1 cellular context compared by ENCODE assay signal in genomic region chr17:74892013-74892841, GRCh38.
TF ChIP-seq lines count a peak whose summit lies in the region.

No MANE protein-coding gene starts in this region.

TF ChIP-seq in SK-N-SH, 30 proteins besides CTCF, POLR2A, EP300 and RAD21 (continued from another document):
- TF ChIP-seq, protein P1, sequence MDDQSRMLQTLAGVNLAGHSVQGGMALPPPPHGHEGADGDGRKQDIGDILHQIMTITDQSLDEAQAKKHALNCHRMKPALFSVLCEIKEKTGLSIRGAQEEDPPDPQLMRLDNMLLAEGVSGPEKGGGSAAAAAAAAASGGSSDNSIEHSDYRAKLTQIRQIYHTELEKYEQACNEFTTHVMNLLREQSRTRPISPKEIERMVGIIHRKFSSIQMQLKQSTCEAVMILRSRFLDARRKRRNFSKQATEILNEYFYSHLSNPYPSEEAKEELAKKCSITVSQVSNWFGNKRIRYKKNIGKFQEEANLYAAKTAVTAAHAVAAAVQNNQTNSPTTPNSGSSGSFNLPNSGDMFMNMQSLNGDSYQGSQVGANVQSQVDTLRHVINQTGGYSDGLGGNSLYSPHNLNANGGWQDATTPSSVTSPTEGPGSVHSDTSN (IDR thresholded peaks at IDR 0.05): no peak
- TF ChIP-seq, protein P2, sequence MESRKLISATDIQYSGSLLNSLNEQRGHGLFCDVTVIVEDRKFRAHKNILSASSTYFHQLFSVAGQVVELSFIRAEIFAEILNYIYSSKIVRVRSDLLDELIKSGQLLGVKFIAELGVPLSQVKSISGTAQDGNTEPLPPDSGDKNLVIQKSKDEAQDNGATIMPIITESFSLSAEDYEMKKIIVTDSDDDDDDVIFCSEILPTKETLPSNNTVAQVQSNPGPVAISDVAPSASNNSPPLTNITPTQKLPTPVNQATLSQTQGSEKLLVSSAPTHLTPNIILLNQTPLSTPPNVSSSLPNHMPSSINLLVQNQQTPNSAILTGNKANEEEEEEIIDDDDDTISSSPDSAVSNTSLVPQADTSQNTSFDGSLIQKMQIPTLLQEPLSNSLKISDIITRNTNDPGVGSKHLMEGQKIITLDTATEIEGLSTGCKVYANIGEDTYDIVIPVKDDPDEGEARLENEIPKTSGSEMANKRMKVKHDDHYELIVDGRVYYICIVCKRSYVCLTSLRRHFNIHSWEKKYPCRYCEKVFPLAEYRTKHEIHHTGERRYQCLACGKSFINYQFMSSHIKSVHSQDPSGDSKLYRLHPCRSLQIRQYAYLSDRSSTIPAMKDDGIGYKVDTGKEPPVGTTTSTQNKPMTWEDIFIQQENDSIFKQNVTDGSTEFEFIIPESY (IDR thresholded peaks at IDR 0.05; ENCODE audit: borderline replicate concordance, low read depth): no peak
- TF ChIP-seq FOXM1 (IDR thresholded peaks at IDR 0.05; ENCODE audit: low read depth) (no peak), TEAD4 (IDR thresholded peaks at IDR 0.05; ENCODE audit: borderline replicate concordance, insufficient read depth) (no peak), SIN3A (IDR thresholded peaks at IDR 0.05; ENCODE audit: borderline replicate concordance, low read depth, low read length) (no peak), TAF1 (IDR thresholded peaks at IDR 0.05; ENCODE audit: borderline replicate concordance, low read depth, low read length) (no peak)
TF ChIP-seq in SK-N-SH: peak in this region for 0.
